11 cellular contexts compared by ENCODE assay signal in genomic region chrX:34654939-34655338, GRCh38. TPM values are rescaled to one million over a fixed set of nuclear protein-coding genes. Genes with fewer than 3 reads are reported as not detected.
DNase-seq lines count a peak whose midpoint lies in the region; ATAC-seq, FAIRE-seq and TF ChIP-seq lines count a peak whose summit lies in the region.
"Had no signal": no experiment of that assay in that cellular context is flagged by ENCODE, and none has a peak within 500 bp of the region (broad histone marks: within the 10 kb centered on the region; RNA-seq: fewer than 3 reads in every experiment).

No MANE protein-coding gene starts in this region.

- TF ChIP-seq POLR2A in HepG2 (IDR thresholded peaks at IDR 0.05; ENCODE audit: insufficient read depth in 1 of 2, low read depth in 2 of 2, low read length in 2 of 2) = no peak

- TF ChIP-seq RAD21 in liver (IDR thresholded peaks at IDR 0.05) = no peak
- TF ChIP-seq RAD21 in HepG2 (CRISPR knock-in tag; IDR thresholded peaks at IDR 0.05) = no peak

- TF ChIP-seq CTCF in liver (IDR thresholded peaks at IDR 0.05; ENCODE audit: low read depth, low read length, missing input control) (no peak), HepG2 (CRISPR knock-in tag; IDR thresholded peaks at IDR 0.05) (no peak), fibroblast of pulmonary artery (IDR thresholded peaks at IDR 0.05; ENCODE audit: low read length, missing control alignments) (no peak), neural progenitor cell (IDR thresholded peaks at IDR 0.05) (no peak)

- H3F3A ChIP-seq in neural progenitor cell (ENCODE audit: low read depth) = peaks cover 32% of the 10 kb centered on the region

- DNase-seq in HepG2 (ENCODE audit: low spot score) = no peak
- peak; percentile 4 for DNase-seq in fibroblast of pulmonary artery (ENCODE audit: low read depth)
- DNase-seq in neural progenitor cell (ENCODE audit: low spot score) = peak; percentile 47
- DNase-seq in activated T-helper 1 cell treated with anti-CD3 and anti-CD28 coated beads, Interleukin-12 subunit alpha, Interleukin-12 subunit beta, Interleukin-2, Interleukin-4 antibody, amounts not matched to agents 30 ng/mL and 10 ng/mL and 1 ng/mL, durations not matched to agents 14 hours and 24 hours and 36 hours (ENCODE audit: low spot score) = no peak
- no peak for DNase-seq in HPDE6-E6E7 (ENCODE audit: extremely low spot score)
- DNase-seq: activated gamma-delta T cell treated with Interleukin-2 at 50 U/mL for 16 hours had no signal

- POLR2A ChIA-PET in HepG2 (lab: Yijun Ruan, JAX) = no interaction called here

- peak overlapping the region; percentile 96 for H3K4me3 Mint-ChIP-seq in neural progenitor cell
- no peak overlapping the region for H3K4me3 Mint-ChIP-seq in activated T-helper 1 cell treated with anti-CD3 and anti-CD28 coated beads, Interleukin-12 subunit alpha, Interleukin-12 subunit beta, Interleukin-2, Interleukin-4 antibody, amounts not matched to agents 30 ng/mL and 10 ng/mL and 1 ng/mL, durations not matched to agents 14 hours and 24 hours and 36 hours

- peaks cover 24% of the 10 kb centered on the region for H3K9me3 Mint-ChIP-seq in neural progenitor cell
- no peaks in the 10 kb centered on the region for H3K9me3 Mint-ChIP-seq in activated T-helper 1 cell treated with anti-CD3 and anti-CD28 coated beads, Interleukin-12 subunit alpha, Interleukin-12 subunit beta, Interleukin-2, Interleukin-4 antibody, amounts not matched to agents 30 ng/mL and 10 ng/mL and 1 ng/mL, durations not matched to agents 14 hours and 24 hours and 36 hours

- H3K36me3 ChIP-seq in liver (ENCODE audit: control insufficient read depth in 4 of 4, insufficient read depth in 3 of 4, low read depth in 1 of 4, low read length in 3 of 4) (no peaks in the 10 kb centered on the region), HepG2 (replicated peaks in 1 of 2; ENCODE audit: control insufficient read depth in 1 of 2, insufficient read depth in 2 of 2, low read length in 2 of 2) (no peaks in the 10 kb centered on the region), neural progenitor cell (no peaks in the 10 kb centered on the region)
- H3K36me3 ChIP-seq: BLaER1 had no signal

- no peaks in the 10 kb centered on the region for H4K20me1 ChIP-seq in HepG2 (ENCODE audit: insufficient read depth, low read length)
- H4K20me1 ChIP-seq in neural progenitor cell (ENCODE audit: low read depth) = peaks cover 26% of the 10 kb centered on the region

- H3K4me1 ChIP-seq in liver (ENCODE audit: control insufficient read depth in 4 of 4, insufficient read depth in 4 of 4, low read length in 3 of 4) (peaks cover 0 to 7% (median 0%) of the 10 kb centered on the region in 4 donors), HepG2 (ENCODE audit: insufficient read depth, low read length) (no peaks in the 10 kb centered on the region), neural progenitor cell (peaks cover 28% of the 10 kb centered on the region)
- H3K4me1 ChIP-seq: BLaER1 had no signal

- H3K4me2 ChIP-seq in HepG2 (ENCODE audit: low read depth, low read length) (no peak overlapping the region), neural progenitor cell (peak overlapping the region; percentile 76)
- H3K4me2 ChIP-seq: BLaER1 had no signal

- peak overlapping the region in 2 of 3 donors; percentile 35 to 72 for H3K4me3 ChIP-seq in liver (ENCODE audit: low read depth in 1 of 3, low read length in 3 of 3)
- no peak overlapping the region for H3K4me3 ChIP-seq in HepG2 (replicated peaks in 1 of 3; ENCODE audit: insufficient read depth in 1 of 3, low read depth in 2 of 3, low read length in 3 of 3)
- H3K4me3 ChIP-seq in fibroblast of pulmonary artery (replicated peaks; ENCODE audit: low read depth, low read length) = peak overlapping the region; percentile 59
- peak overlapping the region; percentile 95 for H3K4me3 ChIP-seq in neural progenitor cell
- H3K4me3 ChIP-seq: BLaER1 had no signal

- no peak for TF ChIP-seq EP300 in HepG2 (IDR thresholded peaks at IDR 0.05; ENCODE audit: low read depth in 2 of 2, low read length in 2 of 2)
- TF ChIP-seq EP300 in HepG2 (CRISPR knock-in tag; IDR thresholded peaks at IDR 0.05; ENCODE audit: borderline replicate concordance) = no peak

- no peaks in the 10 kb centered on the region for H3K27me3 ChIP-seq in liver (ENCODE audit: control insufficient read depth in 4 of 4, insufficient read depth in 4 of 4, low read length in 3 of 4)
- H3K27me3 ChIP-seq in HepG2 (ENCODE audit: control insufficient read depth in 1 of 2, insufficient read depth in 2 of 2, low read length in 2 of 2) = no peaks in the 10 kb centered on the region
- H3K27me3 ChIP-seq in neural progenitor cell = no peaks in the 10 kb centered on the region

- H3K4me1 Mint-ChIP-seq in neural progenitor cell = peaks cover 13% of the 10 kb centered on the region
- H3K4me1 Mint-ChIP-seq in activated T-helper 1 cell treated with anti-CD3 and anti-CD28 coated beads, Interleukin-12 subunit alpha, Interleukin-12 subunit beta, Interleukin-2, Interleukin-4 antibody, amounts not matched to agents 30 ng/mL and 10 ng/mL and 1 ng/mL, durations not matched to agents 14 hours and 24 hours and 36 hours (ENCODE audit: low read depth) = peaks cover 7% of the 10 kb centered on the region

- H3K36me3 Mint-ChIP-seq in neural progenitor cell = peaks cover 10% of the 10 kb centered on the region
- H3K36me3 Mint-ChIP-seq in activated T-helper 1 cell treated with anti-CD3 and anti-CD28 coated beads, Interleukin-12 subunit alpha, Interleukin-12 subunit beta, Interleukin-2, Interleukin-4 antibody, amounts not matched to agents 30 ng/mL and 10 ng/mL and 1 ng/mL, durations not matched to agents 14 hours and 24 hours and 36 hours (ENCODE audit: low read depth) = no peaks in the 10 kb centered on the region

- CTCF ChIA-PET in HepG2 (lab: Yijun Ruan, JAX; ENCODE audit: low intra/inter-chr PET ratio, low total read pairs) = no interaction called here

- H3K79me2 ChIP-seq in HepG2 (ENCODE audit: insufficient read depth, low read length) = no peaks in the 10 kb centered on the region
- H3K79me2 ChIP-seq in neural progenitor cell (ENCODE audit: low read depth) = peaks cover 71% of the 10 kb centered on the region

- H3K9me3 ChIP-seq in liver (ENCODE audit: control insufficient read depth in 4 of 4, low read length in 3 of 4) (no peaks in the 10 kb centered on the region), HepG2 (ENCODE audit: low read length) (no peaks in the 10 kb centered on the region), neural progenitor cell (ENCODE audit: low read depth) (no peaks in the 10 kb centered on the region)

- peak overlapping the region; percentile 47 to 67 for H3K27ac ChIP-seq in liver (ENCODE audit: low read depth in 1 of 2, low read length in 2 of 2)
- no peak overlapping the region for H3K27ac ChIP-seq in HepG2 (ENCODE audit: extremely low read length, insufficient read depth, low read length)
- H3K27ac ChIP-seq in neural progenitor cell = peak overlapping the region; percentile 96
- H3K27ac ChIP-seq: BLaER1 had no signal

- no peak for FAIRE-seq in HepG2 (lab: Jason Lieb, UNC)
- FAIRE-seq: TTC549 had no signal

- no peak overlapping the region for H2AFZ ChIP-seq in HepG2 (ENCODE audit: low read length)
- no peak overlapping the region for H2AFZ ChIP-seq in neural progenitor cell (replicated peaks)

- H3K9ac ChIP-seq in liver (ENCODE audit: low read depth in 1 of 2, low read length in 2 of 2) (peak overlapping the region in 1 of 2 donors; percentile 39), HepG2 (ENCODE audit: insufficient read depth, low read depth, low read length) (no peak overlapping the region), neural progenitor cell (peak overlapping the region; percentile 73)
- H3K9ac ChIP-seq: BLaER1 had no signal

- intact Hi-C loops in HepG2 (cut with micrococcal nuclease; ENCODE audit: unreplicated experiment) = no loop called here
- intact Hi-C loops in activated T-helper 1 cell treated with anti-CD3 and anti-CD28 coated beads, Interleukin-12 subunit alpha, Interleukin-12 subunit beta, Interleukin-2, Interleukin-4 antibody, amounts not matched to agents 30 ng/mL and 10 ng/mL and 1 ng/mL, durations not matched to agents 14 hours and 24 hours and 36 hours (cut with micrococcal nuclease) = no loop called here

- 9% methylated on average over 6 of the region's 6 CpGs for WGBS in liver
- 4% methylated on average over 6 of the region's 6 CpGs for WGBS in HepG2 (ENCODE audit: low lambda C conversion rate)

- in situ Hi-C loops in HepG2 (cut with HindIII; ENCODE audit: extremely low pct_ligation_motif_present, low pct_unique_long_range_greater_than_20kb) = no loop called here

- no TSS peak for BruUV-seq in HepG2 (replicated peaks; lab: Mats Ljungman, UMichigan)

- ATAC-seq in HepG2 = no peak
- ATAC-seq in HG03565 (IDR thresholded peaks at IDR 0.05; ENCODE audit: unreplicated experiment) = no peak
- no peak for ATAC-seq in GM19351 (IDR thresholded peaks at IDR 0.05; ENCODE audit: unreplicated experiment)

- peak overlapping the region; percentile 94 for H3K27ac Mint-ChIP-seq in neural progenitor cell
- no peak overlapping the region for H3K27ac Mint-ChIP-seq in activated T-helper 1 cell treated with anti-CD3 and anti-CD28 coated beads, Interleukin-12 subunit alpha, Interleukin-12 subunit beta, Interleukin-2, Interleukin-4 antibody, amounts not matched to agents 30 ng/mL and 10 ng/mL and 1 ng/mL, durations not matched to agents 14 hours and 24 hours and 36 hours

- peaks cover 6% of the 10 kb centered on the region for H3K27me3 Mint-ChIP-seq in neural progenitor cell (ENCODE audit: insufficient read depth, low read depth)
- peaks cover 19% of the 10 kb centered on the region for H3K27me3 Mint-ChIP-seq in activated T-helper 1 cell treated with anti-CD3 and anti-CD28 coated beads, Interleukin-12 subunit alpha, Interleukin-12 subunit beta, Interleukin-2, Interleukin-4 antibody, amounts not matched to agents 30 ng/mL and 10 ng/mL and 1 ng/mL, durations not matched to agents 14 hours and 24 hours and 36 hours (ENCODE audit: insufficient read depth)

RNA-seq across cellular contexts. Expression of gene TMEM47, which starts 2.1 kb away (rescaled TPM):
- 10 to 100 TPM in 1 of 2 donors, 1 to 10 TPM in 1; 7.1 to 13.4 TPM for total RNA-seq in liver
- 10 to 100 TPM in 1 of 2 donors, 1 to 10 TPM in 1; 7.6 to 11.3 TPM for polyA plus RNA-seq in liver
- total RNA-seq in HepG2 (2016; rRNA removed; fragmentation: Illumina TruSeq; extraction: Trizol) = not detected in 2 replicates
- total RNA-seq in HepG2 (2016; cell fraction: cytosol; rRNA removed; fragmentation: Illumina TruSeq; extraction: Trizol; ENCODE audit: low read depth) = not detected in 2 replicates
- not detected in 2 replicates for total RNA-seq in HepG2 (2016; cell fraction: insoluble cytoplasmic fraction; rRNA removed; fragmentation: Illumina TruSeq; extraction: Trizol)
- total RNA-seq in HepG2 (2016; cell fraction: membrane; rRNA removed; fragmentation: Illumina TruSeq; extraction: Trizol) = not detected in 2 replicates
- not detected in 2 replicates for total RNA-seq in HepG2 (2016; cell fraction: nucleus; rRNA removed; fragmentation: Illumina TruSeq; extraction: Trizol)
- not detected in 2 replicates for polyA plus RNA-seq in HepG2 (2011; rRNA removed)
- not detected in 2 replicates for polyA plus RNA-seq in HepG2 (2011; cell fraction: cytosol; rRNA removed)
- polyA plus RNA-seq in HepG2 (2011; cell fraction: nucleus; rRNA removed) = not detected in 2 replicates
- polyA plus RNA-seq in HepG2 (2012) = not detected in 2 replicates
- polyA plus RNA-seq in HepG2 (2016; cell fraction: cytosol; fragmentation: Illumina TruSeq; extraction: Trizol; ENCODE audit: low read depth) = not detected in 2 replicates
- polyA plus RNA-seq in HepG2 (2016; cell fraction: insoluble cytoplasmic fraction; fragmentation: Illumina TruSeq; extraction: Trizol; ENCODE audit: low read depth) = not detected in 2 replicates
- polyA plus RNA-seq in HepG2 (2016; cell fraction: membrane; fragmentation: Illumina TruSeq; extraction: Trizol; ENCODE audit: low read depth) = not detected in 2 replicates
- polyA plus RNA-seq in HepG2 (2016; cell fraction: nucleus; fragmentation: Illumina TruSeq; extraction: Trizol; ENCODE audit: insufficient read depth, low read depth) = not detected in 2 replicates
- 10.3 TPM in 1 of 2 replicates, not detected in the other for polyA minus RNA-seq in HepG2 (2011; rRNA and poly(A)+ RNA removed; ENCODE audit: low replicate concordance)
- 0.18 TPM in 1 of 2 replicates, not detected in the other for polyA minus RNA-seq in HepG2 (2011; cell fraction: cytosol; rRNA and poly(A)+ RNA removed)
- not detected in 2 replicates for polyA minus RNA-seq in HepG2 (2011; cell fraction: nucleus; rRNA and poly(A)+ RNA removed)
- 85.2 and 106 TPM in 2 replicates for total RNA-seq in neural progenitor cell (ENCODE audit: low replicate concordance)
- total RNA-seq in activated T-helper 1 cell treated with anti-CD3 and anti-CD28 coated beads, Interleukin-12 subunit alpha, Interleukin-12 subunit beta, Interleukin-2, Interleukin-4 antibody, amounts not matched to agents 30 ng/mL and 10 ng/mL and 1 ng/mL, durations not matched to agents 14 hours and 24 hours and 36 hours = not detected in 2 replicates

Comparison
In these comparisons a context has a peak if more than half of its experiments do, and no peak if none do; other contexts are left out.
1. H3K4me3 ChIP-seq: peak in liver (2 of 3), fibroblast of pulmonary artery (single experiment) and neural progenitor cell (single experiment); none in HepG2 (0 of 3).
2. DNase-seq: peak in fibroblast of pulmonary artery (single experiment) and neural progenitor cell (single experiment); none in HepG2 (single experiment), activated T-helper 1 cell treated with anti-CD3 and anti-CD28 coated beads, Interleukin-12 subunit alpha, Interleukin-12 subunit beta, Interleukin-2, Interleukin-4 antibody, amounts not matched to agents 30 ng/mL and 10 ng/mL and 1 ng/mL, durations not matched to agents 14 hours and 24 hours and 36 hours (single experiment) and HPDE6-E6E7 (single experiment).